ENCODE assay signal across 25 cellular contexts in genomic region chrX:105211051-105211575, GRCh38. TPM values are rescaled to one million over a fixed set of nuclear protein-coding genes. Genes with fewer than 3 reads are reported as not detected.
A peak's percentile ranks its signal among the peaks of the same experiment; 100 is the strongest.
DNase-seq lines count a peak whose midpoint lies in the region; FAIRE-seq and TF ChIP-seq lines count a peak whose summit lies in the region.
"Had no signal": no experiment of that assay in that cellular context is flagged by ENCODE, and none has a peak within 500 bp of the region (broad histone marks: within the 10 kb centered on the region; RNA-seq: fewer than 3 reads in every experiment).

No MANE protein-coding gene starts in this region.

- TF ChIP-seq CTCF in epithelial cell of proximal tubule (conservative IDR thresholded peaks at IDR 0.05; ENCODE audit: low read depth, low read length): no peak
- no peak for TF ChIP-seq CTCF in vagina (IDR thresholded peaks at IDR 0.05)
- no peak for TF ChIP-seq CTCF in sigmoid colon (IDR thresholded peaks at IDR 0.05)

- FAIRE-seq in RCC 7860 (lab: Jason Lieb, UNC): no peak
- FAIRE-seq: A204.1, D721Med, GM12878 had no signal

- H3K4me1 ChIP-seq in vagina (no peaks in the 10 kb centered on the region), sigmoid colon (no peaks in the 10 kb centered on the region)
- H3K4me1 ChIP-seq: BLaER1 had no signal

- H3K9me3 ChIP-seq in vagina: no peaks in the 10 kb centered on the region
- H3K9me3 ChIP-seq in sigmoid colon: no peaks in the 10 kb centered on the region
- H3K9me3 ChIP-seq: BLaER1, SK-N-SH had no signal

- no peaks in the 10 kb centered on the region for H3K36me3 ChIP-seq in vagina
- no peaks in the 10 kb centered on the region for H3K36me3 ChIP-seq in sigmoid colon
- H3K36me3 ChIP-seq: BLaER1 had no signal

- no peak overlapping the region for H3K27ac ChIP-seq in vagina
- H3K27ac ChIP-seq in sigmoid colon: no peak overlapping the region
- H3K27ac ChIP-seq: BLaER1 had no signal

- no peak for TF ChIP-seq EP300 in sigmoid colon (IDR thresholded peaks at IDR 0.05)

- WGBS in sigmoid colon, 2 donors: 60 to 76% methylated on average over 3 of the region's 3 CpGs

- H3K27me3 ChIP-seq in vagina: no peaks in the 10 kb centered on the region
- H3K27me3 ChIP-seq in sigmoid colon: no peaks in the 10 kb centered on the region
- H3K27me3 ChIP-seq: BLaER1 had no signal

- DNase-seq in HS-27A (ENCODE audit: low read depth) (peak; percentile 5), RCC 7860 (ENCODE audit: low spot score) (peak; percentile 36), epithelial cell of proximal tubule (ENCODE audit: low read depth) (peak; percentile 2), kidney tubule cell (ENCODE audit: low spot score) (peak; percentile 83), GDM1 (lab: John Stamatoyannopoulos, UW) (no peak), vagina (ENCODE audit: extremely low spot score in 2 of 2) (no peak), sigmoid colon (no peak), SKM-1 (lab: John Stamatoyannopoulos, UW; ENCODE audit: unreplicated experiment) (no peak)
- DNase-seq: CD4-positive, CD25-positive, alpha-beta regulatory T cell; H9; KBM-7; MM.1S; NCI-H2029; NCI-H69; SK-N-SH had no signal

- TF ChIP-seq POLR2A in vagina (IDR thresholded peaks at IDR 0.05) (no peak), sigmoid colon (IDR thresholded peaks at IDR 0.05) (no peak)

- H3K4me3 ChIP-seq in epithelial cell of proximal tubule (ENCODE audit: low read depth, low read length) (no peak overlapping the region), vagina (no peak overlapping the region), sigmoid colon (no peak overlapping the region)
- H3K4me3 ChIP-seq: BLaER1, GM12878, GM23338 had no signal

- intact Hi-C loops in vagina (cut with DNase I): no loop called here
- intact Hi-C loops in sigmoid colon (cut with DNase I): no loop called here

RNA-seq across cellular contexts. Expression of gene TEX13A, which starts 9.4 kb away (rescaled TPM):
- total RNA-seq in epithelial cell of proximal tubule (not detected in 2 replicates), vagina (not detected), sigmoid colon (not detected)
- polyA plus RNA-seq in sigmoid colon: not detected
- total RNA-seq: CD4-positive, CD25-positive, alpha-beta regulatory T cell; G401; GM12878; H9; LHCN-M2; NCI-H460; OCI-LY7 had no signal
- polyA plus RNA-seq: AG04450; CD4-positive, CD25-positive, alpha-beta regulatory T cell; GM12878; GM23338 had no signal

Comparison
In these comparisons a context has a peak if more than half of its experiments do, and no peak if none do; other contexts are left out.
1. DNase-seq: peak in HS-27A (single experiment), RCC 7860 (single experiment), epithelial cell of proximal tubule (single experiment) and kidney tubule cell (single experiment); none in GDM1 (single experiment), vagina (0 of 2), sigmoid colon (single experiment) and SKM-1 (single experiment).